In the genomic region with DNA sequence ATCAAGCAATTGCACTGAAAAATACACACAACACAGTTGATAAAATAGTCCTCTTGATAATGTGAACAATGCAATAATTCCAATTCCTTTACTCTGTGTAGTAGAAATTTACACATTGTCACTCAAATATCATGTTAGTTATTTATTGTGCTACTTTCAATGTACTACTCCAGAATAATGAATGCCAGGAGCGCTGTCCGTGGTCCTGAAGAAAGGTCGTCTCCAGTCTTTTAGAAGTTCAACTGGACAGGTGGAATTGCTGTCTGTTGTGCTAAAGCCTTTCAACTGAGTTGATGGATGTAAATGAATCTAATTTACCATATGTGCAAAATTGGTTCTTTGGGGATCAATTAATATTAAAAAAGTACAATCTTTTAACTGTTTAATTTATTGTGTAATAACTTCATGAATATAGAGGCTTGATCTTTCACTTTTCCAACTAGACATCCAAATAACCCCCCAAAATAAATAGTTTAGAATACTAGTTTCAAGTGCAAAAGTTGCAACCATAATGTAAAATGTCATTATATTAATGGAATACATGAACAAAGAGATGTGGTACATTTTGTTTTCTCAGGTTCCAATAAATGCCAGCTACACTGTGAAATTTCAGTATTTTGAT, we compare ENCODE assay signal across 9 cellular contexts. TPM values are rescaled to one million over a fixed set of nuclear protein-coding genes. Genes with fewer than 3 reads are reported as not detected.
A peak's percentile ranks its signal among the peaks of the same experiment; 100 is the strongest.
DNase-seq lines count a peak whose midpoint lies in the region; ATAC-seq and TF ChIP-seq lines count a peak whose summit lies in the region.
"Had no signal": no experiment of that assay in that cellular context is flagged by ENCODE, and none has a peak within 500 bp of the region (broad histone marks: within the 10 kb centered on the region; RNA-seq: fewer than 3 reads in every experiment).

No MANE protein-coding gene starts in this region.

- ATAC-seq in HG02588 (IDR thresholded peaks at IDR 0.05; ENCODE audit: unreplicated experiment) (no peak), GM21786 (IDR thresholded peaks at IDR 0.05; ENCODE audit: unreplicated experiment) (no peak)

- no peaks in the 10 kb centered on the region for H3K9me3 Mint-ChIP-seq in chondrocyte (ENCODE audit: low read depth)

- H3K4me3 Mint-ChIP-seq in chondrocyte (ENCODE audit: unreplicated experiment): no peak overlapping the region

- TF ChIP-seq CTCF in epithelial cell of esophagus (IDR thresholded peaks at IDR 0.05; ENCODE audit: insufficient read depth, low read depth, low read length, missing control alignments) (no peak), chondrocyte (IDR thresholded peaks at IDR 0.05) (no peak)

- peak; percentile 18 for DNase-seq in stimulated activated CD4-positive, alpha-beta T cell treated with anti-CD3 and anti-CD28 coated beads, Interleukin-12 subunit alpha, Interleukin-12 subunit beta, amount 100 ng/mL, for 4 hours
- DNase-seq in stimulated activated CD4-positive, alpha-beta T cell treated with anti-CD3 and anti-CD28 coated beads, Interleukin-4, amount 100 ng/mL, for 4 hours: no peak
- DNase-seq in SK-MEL-5 (ENCODE audit: low read depth, low spot score) (peak; percentile 58), epithelial cell of esophagus (ENCODE audit: low read depth) (peak; percentile 77), retina (peak; percentile 26), chondrocyte (ENCODE audit: low spot score) (no peak)

- H3K36me3 Mint-ChIP-seq in chondrocyte (ENCODE audit: low read depth): peaks cover 4% of the 10 kb centered on the region

- H3K27ac Mint-ChIP-seq in chondrocyte (ENCODE audit: unreplicated experiment): no peak overlapping the region

- no peak overlapping the region for H3K4me3 ChIP-seq in epithelial cell of esophagus (ENCODE audit: low read length)

- in situ Hi-C loops in SK-MEL-5 (cut with HindIII; ENCODE audit: low pct_unique_long_range_greater_than_20kb, low sequenced_read_pairs): no loop called here

- H3K4me1 Mint-ChIP-seq in chondrocyte (ENCODE audit: low read depth): peaks cover 43% of the 10 kb centered on the region

- H3K27me3 Mint-ChIP-seq in chondrocyte (ENCODE audit: low read depth): peaks cover 14% of the 10 kb centered on the region

RNA-seq across cellular contexts. Expression of a gene that starts 3.2 kb away (rescaled TPM):
- total RNA-seq in SK-MEL-5 (2014; rRNA removed; shearing (Covaris generic)): 8.5 and 9.3 TPM in 2 replicates
- polyA plus RNA-seq in SK-MEL-5 (2015; cell fraction: cytosol; rRNA removed): 8.8 and 12.4 TPM in 2 replicates
- polyA plus RNA-seq in SK-MEL-5 (2015; cell fraction: nucleus; rRNA removed): 31.7 and 39.4 TPM in 2 replicates
- 8.2 to 15.8 TPM (median 8.3 TPM) in 3 replicates for total RNA-seq in chondrocyte
- total RNA-seq: T-helper 2 cell treated with Interferon-gamma antibody and Interleukin-4, amounts not matched to agents 100 ng/mL and 5 ng/mL, for 36 hours had no signal

Comparison
In these comparisons a context has a peak if more than half of its experiments do, and no peak if none do; other contexts are left out.
1. DNase-seq: peak in stimulated activated CD4-positive, alpha-beta T cell treated with anti-CD3 and anti-CD28 coated beads, Interleukin-12 subunit alpha, Interleukin-12 subunit beta, amount 100 ng/mL, for 4 hours (single experiment), SK-MEL-5 (single experiment), epithelial cell of esophagus (single experiment) and retina (single experiment); none in stimulated activated CD4-positive, alpha-beta T cell treated with anti-CD3 and anti-CD28 coated beads, Interleukin-4, amount 100 ng/mL, for 4 hours (0 of 2) and chondrocyte (single experiment).